2 cellular contexts compared by ENCODE assay signal in the genomic region with DNA sequence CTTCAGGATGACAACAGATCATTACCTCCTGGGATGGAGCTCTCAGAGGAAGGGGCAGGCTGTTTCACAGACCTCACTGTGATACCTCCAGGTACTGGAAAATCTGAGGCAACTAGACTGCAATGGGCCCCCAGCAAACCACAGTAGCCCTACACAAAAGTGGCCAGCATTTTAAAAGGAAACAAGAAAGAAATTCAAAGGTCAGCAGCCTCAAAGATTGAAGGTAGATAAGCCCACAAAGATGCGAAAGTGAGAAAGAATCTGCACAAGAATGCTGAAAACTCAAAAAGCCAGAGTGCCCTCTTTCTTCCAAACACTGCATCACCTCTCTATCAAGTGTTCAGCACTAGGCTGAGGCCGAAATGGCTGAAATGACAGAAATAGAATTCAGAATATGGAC.
TF ChIP-seq lines count a peak whose summit lies in the region.

No MANE protein-coding gene starts in this region.

TF ChIP-seq in Ishikawa, 13 proteins besides CTCF, POLR2A, EP300 and RAD21 (continued from another document):
- no peak for TF ChIP-seq EGR1 (IDR thresholded peaks at IDR 0.05)

TF ChIP-seq in WTC11, 78 proteins besides CTCF, POLR2A, EP300 and RAD21 (continued from another document):
- TF ChIP-seq, protein P1, sequence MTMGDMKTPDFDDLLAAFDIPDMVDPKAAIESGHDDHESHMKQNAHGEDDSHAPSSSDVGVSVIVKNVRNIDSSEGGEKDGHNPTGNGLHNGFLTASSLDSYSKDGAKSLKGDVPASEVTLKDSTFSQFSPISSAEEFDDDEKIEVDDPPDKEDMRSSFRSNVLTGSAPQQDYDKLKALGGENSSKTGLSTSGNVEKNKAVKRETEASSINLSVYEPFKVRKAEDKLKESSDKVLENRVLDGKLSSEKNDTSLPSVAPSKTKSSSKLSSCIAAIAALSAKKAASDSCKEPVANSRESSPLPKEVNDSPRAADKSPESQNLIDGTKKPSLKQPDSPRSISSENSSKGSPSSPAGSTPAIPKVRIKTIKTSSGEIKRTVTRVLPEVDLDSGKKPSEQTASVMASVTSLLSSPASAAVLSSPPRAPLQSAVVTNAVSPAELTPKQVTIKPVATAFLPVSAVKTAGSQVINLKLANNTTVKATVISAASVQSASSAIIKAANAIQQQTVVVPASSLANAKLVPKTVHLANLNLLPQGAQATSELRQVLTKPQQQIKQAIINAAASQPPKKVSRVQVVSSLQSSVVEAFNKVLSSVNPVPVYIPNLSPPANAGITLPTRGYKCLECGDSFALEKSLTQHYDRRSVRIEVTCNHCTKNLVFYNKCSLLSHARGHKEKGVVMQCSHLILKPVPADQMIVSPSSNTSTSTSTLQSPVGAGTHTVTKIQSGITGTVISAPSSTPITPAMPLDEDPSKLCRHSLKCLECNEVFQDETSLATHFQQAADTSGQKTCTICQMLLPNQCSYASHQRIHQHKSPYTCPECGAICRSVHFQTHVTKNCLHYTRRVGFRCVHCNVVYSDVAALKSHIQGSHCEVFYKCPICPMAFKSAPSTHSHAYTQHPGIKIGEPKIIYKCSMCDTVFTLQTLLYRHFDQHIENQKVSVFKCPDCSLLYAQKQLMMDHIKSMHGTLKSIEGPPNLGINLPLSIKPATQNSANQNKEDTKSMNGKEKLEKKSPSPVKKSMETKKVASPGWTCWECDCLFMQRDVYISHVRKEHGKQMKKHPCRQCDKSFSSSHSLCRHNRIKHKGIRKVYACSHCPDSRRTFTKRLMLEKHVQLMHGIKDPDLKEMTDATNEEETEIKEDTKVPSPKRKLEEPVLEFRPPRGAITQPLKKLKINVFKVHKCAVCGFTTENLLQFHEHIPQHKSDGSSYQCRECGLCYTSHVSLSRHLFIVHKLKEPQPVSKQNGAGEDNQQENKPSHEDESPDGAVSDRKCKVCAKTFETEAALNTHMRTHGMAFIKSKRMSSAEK (CRISPR knock-in tag; IDR thresholded peaks at IDR 0.05; ENCODE audit: borderline replicate concordance) = no peak
- TF ChIP-seq FOXJ3 (CRISPR knock-in tag; IDR thresholded peaks at IDR 0.05; ENCODE audit: borderline replicate concordance) (no peak), GRHL2 (CRISPR knock-in tag; IDR thresholded peaks at IDR 0.05; ENCODE audit: insufficient replicate concordance, severe bottlenecking) (no peak), MYBL2 (CRISPR knock-in tag; IDR thresholded peaks at IDR 0.05) (no peak)
- TF ChIP-seq, protein P2, sequence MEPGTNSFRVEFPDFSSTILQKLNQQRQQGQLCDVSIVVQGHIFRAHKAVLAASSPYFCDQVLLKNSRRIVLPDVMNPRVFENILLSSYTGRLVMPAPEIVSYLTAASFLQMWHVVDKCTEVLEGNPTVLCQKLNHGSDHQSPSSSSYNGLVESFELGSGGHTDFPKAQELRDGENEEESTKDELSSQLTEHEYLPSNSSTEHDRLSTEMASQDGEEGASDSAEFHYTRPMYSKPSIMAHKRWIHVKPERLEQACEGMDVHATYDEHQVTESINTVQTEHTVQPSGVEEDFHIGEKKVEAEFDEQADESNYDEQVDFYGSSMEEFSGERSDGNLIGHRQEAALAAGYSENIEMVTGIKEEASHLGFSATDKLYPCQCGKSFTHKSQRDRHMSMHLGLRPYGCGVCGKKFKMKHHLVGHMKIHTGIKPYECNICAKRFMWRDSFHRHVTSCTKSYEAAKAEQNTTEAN (CRISPR knock-in tag; IDR thresholded peaks at IDR 0.05) = no peak
- TF ChIP-seq, protein P3, sequence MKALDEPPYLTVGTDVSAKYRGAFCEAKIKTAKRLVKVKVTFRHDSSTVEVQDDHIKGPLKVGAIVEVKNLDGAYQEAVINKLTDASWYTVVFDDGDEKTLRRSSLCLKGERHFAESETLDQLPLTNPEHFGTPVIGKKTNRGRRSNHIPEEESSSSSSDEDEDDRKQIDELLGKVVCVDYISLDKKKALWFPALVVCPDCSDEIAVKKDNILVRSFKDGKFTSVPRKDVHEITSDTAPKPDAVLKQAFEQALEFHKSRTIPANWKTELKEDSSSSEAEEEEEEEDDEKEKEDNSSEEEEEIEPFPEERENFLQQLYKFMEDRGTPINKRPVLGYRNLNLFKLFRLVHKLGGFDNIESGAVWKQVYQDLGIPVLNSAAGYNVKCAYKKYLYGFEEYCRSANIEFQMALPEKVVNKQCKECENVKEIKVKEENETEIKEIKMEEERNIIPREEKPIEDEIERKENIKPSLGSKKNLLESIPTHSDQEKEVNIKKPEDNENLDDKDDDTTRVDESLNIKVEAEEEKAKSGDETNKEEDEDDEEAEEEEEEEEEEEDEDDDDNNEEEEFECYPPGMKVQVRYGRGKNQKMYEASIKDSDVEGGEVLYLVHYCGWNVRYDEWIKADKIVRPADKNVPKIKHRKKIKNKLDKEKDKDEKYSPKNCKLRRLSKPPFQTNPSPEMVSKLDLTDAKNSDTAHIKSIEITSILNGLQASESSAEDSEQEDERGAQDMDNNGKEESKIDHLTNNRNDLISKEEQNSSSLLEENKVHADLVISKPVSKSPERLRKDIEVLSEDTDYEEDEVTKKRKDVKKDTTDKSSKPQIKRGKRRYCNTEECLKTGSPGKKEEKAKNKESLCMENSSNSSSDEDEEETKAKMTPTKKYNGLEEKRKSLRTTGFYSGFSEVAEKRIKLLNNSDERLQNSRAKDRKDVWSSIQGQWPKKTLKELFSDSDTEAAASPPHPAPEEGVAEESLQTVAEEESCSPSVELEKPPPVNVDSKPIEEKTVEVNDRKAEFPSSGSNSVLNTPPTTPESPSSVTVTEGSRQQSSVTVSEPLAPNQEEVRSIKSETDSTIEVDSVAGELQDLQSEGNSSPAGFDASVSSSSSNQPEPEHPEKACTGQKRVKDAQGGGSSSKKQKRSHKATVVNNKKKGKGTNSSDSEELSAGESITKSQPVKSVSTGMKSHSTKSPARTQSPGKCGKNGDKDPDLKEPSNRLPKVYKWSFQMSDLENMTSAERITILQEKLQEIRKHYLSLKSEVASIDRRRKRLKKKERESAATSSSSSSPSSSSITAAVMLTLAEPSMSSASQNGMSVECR (CRISPR knock-in tag; IDR thresholded peaks at IDR 0.05; ENCODE audit: borderline replicate concordance) = no peak
